In genomic region chr4:105631818-105632400, GRCh38 we compare ENCODE assay signal across 12 cellular contexts.
DNase-seq lines count a peak whose midpoint lies in the region; ATAC-seq and TF ChIP-seq lines count a peak whose summit lies in the region.
"Had no signal": no experiment of that assay in that cellular context is flagged by ENCODE, and none has a peak within 500 bp of the region (broad histone marks: within the 10 kb centered on the region; RNA-seq: fewer than 3 reads in every experiment).

No MANE protein-coding gene starts in this region.

- no peaks in the 10 kb centered on the region for H3K9me2 ChIP-seq in OCI-LY1 (ENCODE audit: low read depth, low read length)

- H3K36me3 ChIP-seq in OCI-LY1 (ENCODE audit: insufficient read depth, low read length), result no peaks in the 10 kb centered on the region
- H3K36me3 ChIP-seq in prostate gland, result no peaks in the 10 kb centered on the region

- H3K4me2 ChIP-seq in OCI-LY1 (ENCODE audit: low read length), result no peak overlapping the region

- no peak overlapping the region for H3K9ac ChIP-seq in OCI-LY1 (ENCODE audit: low read length)

- CTCF ChIA-PET in activated CD4-positive, alpha-beta memory T cell treated with anti-CD3 and anti-CD28 coated beads for 36 hours (lab: Charles Lee), result interaction anchor here (0.6 to 3.3 kb wide), 7 partner anchors 8 to 491 kb away, joined by 3 to 14 read pairs (median 4); no protein-coding TSS in a partner anchor

- WGBS in prostate gland, result 91% methylated on average over 8 of the region's 8 CpGs

- peaks cover 52% of the 10 kb centered on the region for H3K4me1 ChIP-seq in OCI-LY1 (ENCODE audit: insufficient read depth, low read length, severe bottlenecking)
- peaks cover 10% of the 10 kb centered on the region for H3K4me1 ChIP-seq in prostate gland (replicated peaks)

- no peaks in the 10 kb centered on the region for H3K4me1 Mint-ChIP-seq in activated CD4-positive, alpha-beta memory T cell treated with anti-CD3 and anti-CD28 coated beads for 36 hours (ENCODE audit: low read depth)
- H3K4me1 Mint-ChIP-seq: activated CD4-positive, alpha-beta memory T cell treated with anti-CD3 and anti-CD28 coated beads, Interleukin-2, amount 10 ng/mL, durations not matched to agents 7 days and 5 days had no signal

- H2AFZ ChIP-seq in OCI-LY1 (ENCODE audit: low read length), result peak overlapping the region; percentile 63; the same call in 1 of the 2 replicates

- H3K36me3 Mint-ChIP-seq in activated CD4-positive, alpha-beta memory T cell treated with anti-CD3 and anti-CD28 coated beads for 36 hours, result no peaks in the 10 kb centered on the region

- no peaks in the 10 kb centered on the region; the same call in 1 of the 2 replicates for H3F3A ChIP-seq in OCI-LY1 (ENCODE audit: insufficient read depth, low read length)

- H3K27ac ChIP-seq in OCI-LY1 (ENCODE audit: low read depth, low read length, poor library complexity, severe bottlenecking), result no peak overlapping the region
- H3K27ac ChIP-seq in prostate gland, result peak overlapping the region; percentile 51 to 64

- H3K9me3 Mint-ChIP-seq in activated CD4-positive, alpha-beta memory T cell treated with anti-CD3 and anti-CD28 coated beads for 36 hours, result no peaks in the 10 kb centered on the region
- H3K9me3 Mint-ChIP-seq: activated CD4-positive, alpha-beta memory T cell treated with anti-CD3 and anti-CD28 coated beads, Interleukin-2, amount 10 ng/mL, durations not matched to agents 7 days and 5 days had no signal

- no peak overlapping the region for H3K27ac Mint-ChIP-seq in activated CD4-positive, alpha-beta memory T cell treated with anti-CD3 and anti-CD28 coated beads for 36 hours
- H3K27ac Mint-ChIP-seq: activated CD4-positive, alpha-beta memory T cell treated with anti-CD3 and anti-CD28 coated beads, Interleukin-2, amount 10 ng/mL, durations not matched to agents 7 days and 5 days had no signal

- no peak for TF ChIP-seq CTCF in OCI-LY1 (IDR thresholded peaks at IDR 0.05; ENCODE audit: low read length)
- TF ChIP-seq CTCF in epithelial cell of esophagus (IDR thresholded peaks at IDR 0.05; ENCODE audit: insufficient read depth, low read depth, low read length, missing control alignments), result peak; percentile 19
- peak in 1 of 4 experiments; percentile 35 for TF ChIP-seq CTCF in prostate gland (IDR thresholded peaks at IDR 0.05)

- H3K27me3 ChIP-seq in OCI-LY1 (ENCODE audit: insufficient read depth, low read length), result no peaks in the 10 kb centered on the region
- H3K27me3 ChIP-seq in prostate gland (replicated peaks; ENCODE audit: insufficient read depth), result no peaks in the 10 kb centered on the region

- DNase-seq in NCI-H2107 (lab: John Stamatoyannopoulos, UW) (peak; percentile 3), NCI-H2107 treated with DMSO at 0.1 percent for 48 hours (lab: John Stamatoyannopoulos, UW; ENCODE audit: unreplicated experiment) (no peak), epithelial cell of esophagus (ENCODE audit: low read depth) (no peak), prostate gland (ENCODE audit: low spot score) (no peak), left ventricle myocardium superior (no peak)
- no peak for DNase-seq in activated CD4-positive, alpha-beta memory T cell treated with anti-CD3 and anti-CD28 coated beads for 36 hours
- DNase-seq: activated CD4-positive, alpha-beta memory T cell treated with anti-CD3 and anti-CD28 coated beads, Interleukin-2, amount 10 ng/mL, durations not matched to agents 7 days and 5 days; activated gamma-delta T cell treated with Interleukin-2 at 50 U/mL for 16 hours; effector memory CD4-positive, alpha-beta T cell; MV-4-11 had no signal

- H3K79me2 ChIP-seq in OCI-LY1 (ENCODE audit: insufficient read depth, low read length), result no peaks in the 10 kb centered on the region

- intact Hi-C loops in prostate gland (cut with DNase I) (no loop called here), left ventricle myocardium superior (cut with micrococcal nuclease) (no loop called here)
- intact Hi-C loops in activated CD4-positive, alpha-beta memory T cell treated with anti-CD3 and anti-CD28 coated beads for 36 hours (cut with micrococcal nuclease), result loop anchor here (2.0 kb wide), 1 partner anchor 111 kb away; no protein-coding TSS in a partner anchor

- H3K4me3 ChIP-seq in OCI-LY1 (ENCODE audit: low read depth, low read length, poor library complexity, severe bottlenecking) (no peak overlapping the region), epithelial cell of esophagus (ENCODE audit: low read length) (no peak overlapping the region), prostate gland (no peak overlapping the region)

- TF ChIP-seq POLR2A in prostate gland (IDR thresholded peaks at IDR 0.05), result no peak

- no peaks in the 10 kb centered on the region for H4K20me1 ChIP-seq in OCI-LY1 (ENCODE audit: insufficient read depth, low read length)

- no peak overlapping the region for H3K4me3 Mint-ChIP-seq in activated CD4-positive, alpha-beta memory T cell treated with anti-CD3 and anti-CD28 coated beads for 36 hours
- H3K4me3 Mint-ChIP-seq: activated CD4-positive, alpha-beta memory T cell treated with anti-CD3 and anti-CD28 coated beads, Interleukin-2, amount 10 ng/mL, durations not matched to agents 7 days and 5 days had no signal

- POLR2A ChIA-PET in activated CD4-positive, alpha-beta memory T cell treated with anti-CD3 and anti-CD28 coated beads for 36 hours (lab: Charles Lee), result no interaction called here

- ATAC-seq in left ventricle myocardium superior (no peak), HG02571 (IDR thresholded peaks at IDR 0.05; ENCODE audit: unreplicated experiment) (no peak)

- H3K27me3 Mint-ChIP-seq in activated CD4-positive, alpha-beta memory T cell treated with anti-CD3 and anti-CD28 coated beads for 36 hours, result peaks cover 7% of the 10 kb centered on the region

- H3K9me3 ChIP-seq in OCI-LY1 (ENCODE audit: low read length), result no peaks in the 10 kb centered on the region
- H3K9me3 ChIP-seq in prostate gland, result no peaks in the 10 kb centered on the region
